ENCODE assay signal across 8 cellular contexts in the genomic region with DNA sequence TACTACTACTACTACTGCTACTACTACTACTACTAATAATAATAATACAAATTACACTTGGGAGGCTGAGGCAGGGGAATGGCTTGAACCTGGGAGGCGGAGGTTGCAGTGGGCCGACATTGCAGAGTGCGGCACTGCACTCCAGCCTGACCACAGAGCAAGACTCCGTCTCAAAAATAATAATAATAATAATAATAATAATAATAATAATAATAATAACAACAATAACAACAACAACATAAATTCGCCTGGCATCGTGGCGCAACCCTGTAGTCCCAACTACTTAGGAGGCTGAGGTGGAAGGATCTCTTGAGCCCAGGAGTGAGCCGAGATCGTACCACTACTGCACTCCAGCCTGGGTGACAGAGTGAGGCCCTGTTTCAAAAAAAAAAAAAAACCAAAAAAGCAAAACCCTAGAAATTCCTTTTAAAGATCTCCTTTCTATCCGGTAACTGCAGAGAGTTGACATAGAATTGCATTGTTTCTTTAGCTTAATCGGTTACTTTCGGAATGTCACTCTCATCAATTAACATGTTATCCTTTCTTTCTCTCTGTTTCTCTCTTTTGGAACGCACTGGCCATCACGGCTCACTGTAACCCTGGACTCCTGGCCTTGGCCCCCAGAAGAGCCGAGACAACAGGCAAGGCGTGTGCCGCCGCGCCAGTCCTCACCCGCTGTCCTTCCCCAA. TPM values are rescaled to one million over a fixed set of nuclear protein-coding genes. Genes with fewer than 3 reads are reported as not detected.
DNase-seq lines count a peak whose midpoint lies in the region; ATAC-seq and TF ChIP-seq lines count a peak whose summit lies in the region.

No MANE protein-coding gene starts in this region.

- DNase-seq in GM12864 (ENCODE audit: low read depth) (no peak), RWPE2 (ENCODE audit: low spot score) (no peak), fibroblast of lung (ENCODE audit: low read depth in 2 of 2) (no peak), NCI-H1694 (lab: John Stamatoyannopoulos, UW) (no peak)

- H3K4me2 ChIP-seq in fibroblast of lung (ENCODE audit: extremely low read depth, insufficient read depth, low read length), result peak overlapping the region; percentile 90

- ATAC-seq in RWPE2 (ENCODE audit: low read depth) (no peak), GM21367 (IDR thresholded peaks at IDR 0.05; ENCODE audit: unreplicated experiment) (no peak), GM21515 (IDR thresholded peaks at IDR 0.05; ENCODE audit: unreplicated experiment) (no peak), HG03097 (IDR thresholded peaks at IDR 0.05; ENCODE audit: low FRiP score, unreplicated experiment) (no peak)

- no peak for TF ChIP-seq CTCF in GM12864 (IDR thresholded peaks at IDR 0.05; ENCODE audit: low read depth, low read length, missing control alignments)
- no peak for TF ChIP-seq CTCF in RWPE2 (IDR thresholded peaks at IDR 0.05; ENCODE audit: poor library complexity, severe bottlenecking)
- no peak for TF ChIP-seq CTCF in fibroblast of lung (conservative IDR thresholded peaks at IDR 0.05 in 1 of 2, IDR thresholded peaks at IDR 0.05 in 1 of 2; ENCODE audit: low read depth in 1 of 2, low read length in 2 of 2)

- H3K9ac ChIP-seq in fibroblast of lung (ENCODE audit: insufficient read depth, low read length) (peak overlapping the region; percentile 85), rectal smooth muscle tissue (ENCODE audit: low read length) (peak overlapping the region; percentile 29)

- no peaks in the 10 kb centered on the region for H3K36me3 ChIP-seq in RWPE2 (ENCODE audit: low read depth)
- H3K36me3 ChIP-seq in fibroblast of lung (ENCODE audit: control insufficient read depth, insufficient read depth, low read length), result no peaks in the 10 kb centered on the region
- peaks cover 4% of the 10 kb centered on the region for H3K36me3 ChIP-seq in rectal smooth muscle tissue (ENCODE audit: control insufficient read depth, insufficient read depth, low read length)

- H3K4me3 ChIP-seq in GM12864 (ENCODE audit: low read depth, low read length) (peak overlapping the region; percentile 61), RWPE2 (ENCODE audit: severe bottlenecking) (peak overlapping the region; percentile 45), fibroblast of lung (replicated peaks in 1 of 4; ENCODE audit: control extremely low read depth in 1 of 4, insufficient read depth in 1 of 4, low read depth in 3 of 4, low read length in 4 of 4) (peak overlapping the region; percentile 49 to 78 (median 60)), rectal smooth muscle tissue (ENCODE audit: low read length) (peak overlapping the region; percentile 66)

- no peaks in the 10 kb centered on the region for H4K20me1 ChIP-seq in fibroblast of lung (ENCODE audit: control insufficient read depth, extremely low read depth, insufficient read depth, low read length)

- peak overlapping the region; percentile 77 for H2AFZ ChIP-seq in fibroblast of lung (ENCODE audit: low read length)

- H3K79me2 ChIP-seq in fibroblast of lung (ENCODE audit: control insufficient read depth, insufficient read depth, low read length), result no peaks in the 10 kb centered on the region

- peaks cover 6% of the 10 kb centered on the region for H3K4me1 ChIP-seq in RWPE2 (ENCODE audit: insufficient read depth, poor library complexity, severe bottlenecking)
- no peaks in the 10 kb centered on the region for H3K4me1 ChIP-seq in fibroblast of lung (ENCODE audit: control insufficient read depth, extremely low read depth, insufficient read depth, low read length)
- H3K4me1 ChIP-seq in rectal smooth muscle tissue (ENCODE audit: control insufficient read depth, insufficient read depth, low read length), result peaks cover 3% of the 10 kb centered on the region

- H3K9me3 ChIP-seq in RWPE2 (ENCODE audit: severe bottlenecking), result no peaks in the 10 kb centered on the region
- H3K9me3 ChIP-seq in fibroblast of lung (ENCODE audit: control insufficient read depth, insufficient read depth, low read depth, low read length), result no peaks in the 10 kb centered on the region

- H3K27ac ChIP-seq in RWPE2 (ENCODE audit: poor library complexity, severe bottlenecking) (peak overlapping the region; percentile 20), fibroblast of lung (ENCODE audit: insufficient read depth, low read length) (peak overlapping the region; percentile 77), rectal smooth muscle tissue (ENCODE audit: low read depth, low read length) (peak overlapping the region; percentile 92)

- H3K27me3 ChIP-seq in RWPE2 (ENCODE audit: insufficient read depth, poor library complexity, severe bottlenecking) (no peaks in the 10 kb centered on the region), fibroblast of lung (ENCODE audit: control insufficient read depth, insufficient read depth, low read length) (no peaks in the 10 kb centered on the region), rectal smooth muscle tissue (ENCODE audit: control insufficient read depth, insufficient read depth, low read length) (no peaks in the 10 kb centered on the region)

RNA-seq across cellular contexts. Expression of a gene that starts 1.0 kb away (rescaled TPM):
- total RNA-seq in fibroblast of lung, result 23.1 and 31.5 TPM in 2 replicates
- 21.8 and 28.6 TPM in 2 replicates for polyA plus RNA-seq in fibroblast of lung
- 22.6 and 30.5 TPM in 2 replicates for polyA plus RNA-seq in fibroblast of lung (2012)
- 4.5 and 16.8 TPM in 2 replicates for polyA minus RNA-seq in fibroblast of lung (ENCODE audit: low replicate concordance)

RNA-seq across cellular contexts. Expression of a gene that starts 49.2 kb away (rescaled TPM):
- total RNA-seq in fibroblast of lung, result 23.9 and 27.4 TPM in 2 replicates
- 50.6 and 57.8 TPM in 2 replicates for polyA plus RNA-seq in fibroblast of lung
- 31.9 and 46.9 TPM in 2 replicates for polyA plus RNA-seq in fibroblast of lung (2012)
- polyA minus RNA-seq in fibroblast of lung (ENCODE audit: low replicate concordance), result 11.2 and 28.5 TPM in 2 replicates

Comparison
In these comparisons a context has a peak if more than half of its experiments do, and no peak if none do; other contexts are left out.
1. H3K27ac ChIP-seq: peak in every context shown above with its lines; median percentile 92 in rectal smooth muscle tissue; 77 in fibroblast of lung; 20 in RWPE2.